9 cellular contexts compared by ENCODE assay signal in the genomic region with DNA sequence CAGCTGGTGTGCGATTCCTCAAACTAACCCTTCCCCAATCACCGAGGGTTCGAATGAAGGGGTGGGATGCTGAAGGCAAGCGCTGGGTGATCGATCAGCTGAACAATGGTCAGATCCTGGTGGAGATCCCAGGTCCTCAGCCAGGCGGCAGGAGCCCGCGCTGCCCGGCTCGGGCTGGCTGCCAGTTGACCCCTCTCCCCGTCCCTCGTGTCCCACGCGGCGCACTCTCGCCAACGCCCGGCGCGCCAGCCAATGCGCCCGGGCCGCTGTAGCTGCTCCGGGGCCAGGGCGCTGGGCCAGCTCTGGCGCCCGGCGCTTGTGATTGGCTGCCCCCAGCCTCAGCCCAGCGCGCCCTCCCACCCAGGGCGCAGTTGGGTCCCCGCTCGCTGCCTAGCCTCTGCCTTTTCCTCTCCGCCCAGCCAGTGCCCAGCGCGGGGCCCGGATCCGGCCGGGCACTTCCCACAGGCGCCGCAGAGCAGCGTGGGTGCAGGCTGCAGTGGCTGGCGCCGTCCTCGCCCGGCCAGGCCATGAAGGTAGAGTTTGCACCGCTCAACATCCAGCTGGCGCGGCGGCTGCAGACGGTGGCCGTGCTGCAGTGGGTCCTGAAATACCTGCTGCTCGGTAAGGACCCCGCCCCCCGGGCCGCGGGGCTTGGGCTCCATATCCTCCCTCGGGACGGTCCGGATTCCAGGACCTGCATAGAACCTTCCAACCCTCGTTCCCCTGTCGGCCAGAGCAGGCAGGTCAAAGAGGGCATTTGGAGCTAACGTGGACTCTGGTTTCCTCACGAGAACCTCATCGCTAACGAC. TPM values are rescaled to one million over a fixed set of nuclear protein-coding genes. Genes with fewer than 3 reads are reported as not detected.
DNase-seq lines count a peak whose midpoint lies in the region; ATAC-seq lines count a peak whose summit lies in the region.
"Had no signal": no experiment of that assay in that cellular context is flagged by ENCODE, and none has a peak within 500 bp of the region (broad histone marks: within the 10 kb centered on the region; RNA-seq: fewer than 3 reads in every experiment).

A gene with protein sequence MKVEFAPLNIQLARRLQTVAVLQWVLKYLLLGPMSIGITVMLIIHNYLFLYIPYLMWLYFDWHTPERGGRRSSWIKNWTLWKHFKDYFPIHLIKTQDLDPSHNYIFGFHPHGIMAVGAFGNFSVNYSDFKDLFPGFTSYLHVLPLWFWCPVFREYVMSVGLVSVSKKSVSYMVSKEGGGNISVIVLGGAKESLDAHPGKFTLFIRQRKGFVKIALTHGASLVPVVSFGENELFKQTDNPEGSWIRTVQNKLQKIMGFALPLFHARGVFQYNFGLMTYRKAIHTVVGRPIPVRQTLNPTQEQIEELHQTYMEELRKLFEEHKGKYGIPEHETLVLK (plus strand): TSS at position 400 of the 809 bp plus-strand sequence. CDS start 128 bp downstream, at position 528.

- H3K9me3 ChIP-seq in CD4-positive, alpha-beta memory T cell (ENCODE audit: control insufficient read depth in 1 of 2, low read length in 2 of 2): no peaks in the 10 kb centered on the region

- no peaks in the 10 kb centered on the region for H3K36me3 Mint-ChIP-seq in CD4-positive, alpha-beta memory T cell
- H3K36me3 Mint-ChIP-seq in activated naive CD8-positive, alpha-beta T cell treated with anti-CD3 and anti-CD28 coated beads, Interleukin-2, amount 50 U/mL, for 24 hours (ENCODE audit: low read depth): no peaks in the 10 kb centered on the region
- H3K36me3 Mint-ChIP-seq in immature natural killer cell: no peaks in the 10 kb centered on the region

- POLR2A ChIA-PET in CD4-positive, alpha-beta memory T cell (lab: Charles Lee; ENCODE audit: partially characterized antibody): no interaction called here

- peaks cover 4 to 10% (median 8%) of the 10 kb centered on the region in 4 donors for H3K4me1 Mint-ChIP-seq in CD4-positive, alpha-beta memory T cell
- peaks cover 9% of the 10 kb centered on the region for H3K4me1 Mint-ChIP-seq in activated naive CD8-positive, alpha-beta T cell treated with anti-CD3 and anti-CD28 coated beads, Interleukin-2, amount 50 U/mL, for 24 hours
- H3K4me1 Mint-ChIP-seq in immature natural killer cell: no peaks in the 10 kb centered on the region

- intact Hi-C loops in CD4-positive, alpha-beta memory T cell (cut with micrococcal nuclease): no loop called here
- intact Hi-C loops in posterior vena cava (cut with DNase I): no loop called here

- no peak within 1 kb of the TSS for H3K4me3 ChIP-seq in CD4-positive, alpha-beta memory T cell (ENCODE audit: low read length in 2 of 2)

- no peak for DNase-seq in CD4-positive, alpha-beta memory T cell
- no peak for DNase-seq in activated naive CD8-positive, alpha-beta T cell treated with anti-CD3 and anti-CD28 coated beads, Interleukin-2, amount 50 U/mL, for 24 hours
- DNase-seq in hepatic stellate cell (ENCODE audit: low spot score) (peak; percentile 35), posterior vena cava (ENCODE audit: low spot score) (peak; percentile 83), immature natural killer cell (no peak)
- no peak for DNase-seq in stimulated activated naive CD4-positive, alpha-beta T cell treated with Interleukin-2 at 50 U/mL for 16 hours (lab: John Stamatoyannopoulos, UW)
- DNase-seq in effector CD8-positive, alpha-beta T cell (lab: John Stamatoyannopoulos, UW): no peak

- peaks cover 9% of the 10 kb centered on the region for H3K4me1 ChIP-seq in CD4-positive, alpha-beta memory T cell (ENCODE audit: insufficient read depth, low read length)

- CTCF ChIA-PET in CD4-positive, alpha-beta memory T cell (lab: Charles Lee; ENCODE audit: partially characterized antibody): interaction anchor here (1.5 kb wide), 1 partner anchor 10 kb away, joined by 3 read pairs; no protein-coding TSS in a partner anchor

- peak within 1 kb of the TSS; percentile 17 to 78 (median 58) for H3K4me3 Mint-ChIP-seq in CD4-positive, alpha-beta memory T cell
- H3K4me3 Mint-ChIP-seq in activated naive CD8-positive, alpha-beta T cell treated with anti-CD3 and anti-CD28 coated beads, Interleukin-2, amount 50 U/mL, for 24 hours: peak within 1 kb of the TSS; percentile 54
- peak within 1 kb of the TSS in 1 of 5 donors; percentile 8 for H3K4me3 Mint-ChIP-seq in immature natural killer cell

- peaks cover 33 to 48% of the 10 kb centered on the region in 2 donors for H3K27me3 Mint-ChIP-seq in CD4-positive, alpha-beta memory T cell
- peaks cover 51% of the 10 kb centered on the region for H3K27me3 Mint-ChIP-seq in activated naive CD8-positive, alpha-beta T cell treated with anti-CD3 and anti-CD28 coated beads, Interleukin-2, amount 50 U/mL, for 24 hours
- peaks cover 6 to 28% (median 7%) of the 10 kb centered on the region in 3 donors for H3K27me3 Mint-ChIP-seq in immature natural killer cell (ENCODE audit: low read depth in 3 of 3)

- H3K27ac Mint-ChIP-seq in CD4-positive, alpha-beta memory T cell: no peak within 1 kb of the TSS
- no peak within 1 kb of the TSS for H3K27ac Mint-ChIP-seq in activated naive CD8-positive, alpha-beta T cell treated with anti-CD3 and anti-CD28 coated beads, Interleukin-2, amount 50 U/mL, for 24 hours
- no peak within 1 kb of the TSS for H3K27ac Mint-ChIP-seq in immature natural killer cell

- ATAC-seq in HG03175 (IDR thresholded peaks at IDR 0.05; ENCODE audit: unreplicated experiment): peak; percentile 39
- ATAC-seq in activated naive CD8-positive, alpha-beta T cell treated with anti-CD3 and anti-CD28 coated beads, Interleukin-2, amount 50 U/mL, for 24 hours: peak; percentile 51

- H3K27ac ChIP-seq in CD4-positive, alpha-beta memory T cell (ENCODE audit: low read depth, low read length): no peak within 1 kb of the TSS

- no peaks in the 10 kb centered on the region for H3K36me3 ChIP-seq in CD4-positive, alpha-beta memory T cell (ENCODE audit: insufficient read depth, low read length)

- H3K27me3 ChIP-seq in CD4-positive, alpha-beta memory T cell (ENCODE audit: insufficient read depth, low read length): no peaks in the 10 kb centered on the region

- peaks cover 0 to 2% (median 0%) of the 10 kb centered on the region in 8 donors for H3K9me3 Mint-ChIP-seq in CD4-positive, alpha-beta memory T cell
- H3K9me3 Mint-ChIP-seq in activated naive CD8-positive, alpha-beta T cell treated with anti-CD3 and anti-CD28 coated beads, Interleukin-2, amount 50 U/mL, for 24 hours: no peaks in the 10 kb centered on the region
- H3K9me3 Mint-ChIP-seq in immature natural killer cell: no peaks in the 10 kb centered on the region

RNA-seq across cellular contexts. Expression of the gene that starts here (rescaled TPM):
- total RNA-seq in CD4-positive, alpha-beta memory T cell: not detected
- polyA plus RNA-seq in CD4-positive, alpha-beta memory T cell: not detected
- total RNA-seq in posterior vena cava: not detected
- not detected for polyA plus RNA-seq in immature natural killer cell
- total RNA-seq: glomerular endothelial cell had no signal

Comparison
In these comparisons a context has a peak if more than half of its experiments do, and no peak if none do; other contexts are left out.
1. Peak in DNase-seq in posterior vena cava; RNA of the gene not detected or under 1 TPM.